ENCODE assay signal across 1 cellular context in the genomic region with DNA sequence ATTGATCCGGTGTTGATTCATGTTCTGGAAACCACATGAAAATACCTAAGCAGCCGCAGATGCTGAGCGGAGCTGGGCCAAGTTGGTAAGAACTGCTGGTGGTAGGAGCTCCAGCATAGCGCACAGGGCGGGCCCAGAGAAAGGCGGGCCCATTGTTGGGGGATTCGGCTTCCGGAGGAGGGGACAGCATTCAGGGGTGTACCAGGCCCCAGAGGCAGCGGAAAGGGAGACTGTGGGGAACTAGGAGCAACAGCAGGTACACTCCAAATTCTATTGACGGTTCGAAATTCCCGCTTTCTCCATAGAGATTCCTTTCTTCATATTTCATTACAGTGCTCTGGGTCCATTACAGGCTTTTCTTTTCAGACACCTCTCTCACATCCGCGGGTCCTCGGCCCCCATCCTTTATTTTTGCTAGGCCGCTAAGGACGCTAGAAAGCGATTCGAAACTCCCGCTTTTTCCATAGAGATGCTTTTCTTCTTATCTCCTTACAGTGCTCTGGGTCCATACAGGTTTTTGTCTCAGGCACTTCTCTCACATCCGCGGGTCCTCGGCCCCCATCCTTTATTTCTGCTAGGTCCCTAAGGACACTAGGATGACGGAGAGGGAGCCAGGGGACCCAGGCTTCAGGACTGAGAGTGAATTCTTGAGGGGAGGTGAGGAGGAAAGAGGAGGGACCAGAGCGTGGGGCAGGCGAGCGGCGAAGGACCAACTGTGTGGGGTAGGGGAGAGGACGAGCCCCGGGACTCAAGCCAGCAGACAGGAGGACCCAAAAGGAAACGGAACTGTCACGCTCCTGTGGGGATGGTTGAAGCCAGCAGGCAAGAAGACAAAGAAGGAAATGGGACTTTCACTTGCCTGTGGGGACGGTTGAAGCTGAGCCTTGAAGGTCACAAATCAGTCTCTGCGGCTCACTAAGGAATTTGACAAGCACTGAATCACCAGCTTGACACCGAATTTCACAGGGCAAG.
TF ChIP-seq lines count a peak whose summit lies in the region.

A gene with protein sequence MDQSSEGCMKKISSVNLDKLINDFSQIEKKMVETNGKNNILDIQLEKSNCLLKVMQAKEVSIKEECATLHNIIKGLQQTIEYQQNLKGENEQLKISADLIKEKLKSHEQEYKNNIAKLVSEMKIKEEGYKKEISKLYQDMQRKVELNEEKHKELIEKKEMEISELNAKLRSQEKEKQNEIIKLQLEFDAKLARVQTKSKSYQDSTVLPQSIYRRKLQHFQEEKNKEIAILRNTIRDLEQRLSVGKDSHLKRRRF (plus strand): TSS at position 189 of the 972 bp plus-strand sequence. CDS start 2,304 bp downstream, outside the sequence.

TF ChIP-seq in GM23338, 12 proteins besides CTCF, POLR2A, EP300 and RAD21 (continued from another document):
- TF ChIP-seq, protein P1, sequence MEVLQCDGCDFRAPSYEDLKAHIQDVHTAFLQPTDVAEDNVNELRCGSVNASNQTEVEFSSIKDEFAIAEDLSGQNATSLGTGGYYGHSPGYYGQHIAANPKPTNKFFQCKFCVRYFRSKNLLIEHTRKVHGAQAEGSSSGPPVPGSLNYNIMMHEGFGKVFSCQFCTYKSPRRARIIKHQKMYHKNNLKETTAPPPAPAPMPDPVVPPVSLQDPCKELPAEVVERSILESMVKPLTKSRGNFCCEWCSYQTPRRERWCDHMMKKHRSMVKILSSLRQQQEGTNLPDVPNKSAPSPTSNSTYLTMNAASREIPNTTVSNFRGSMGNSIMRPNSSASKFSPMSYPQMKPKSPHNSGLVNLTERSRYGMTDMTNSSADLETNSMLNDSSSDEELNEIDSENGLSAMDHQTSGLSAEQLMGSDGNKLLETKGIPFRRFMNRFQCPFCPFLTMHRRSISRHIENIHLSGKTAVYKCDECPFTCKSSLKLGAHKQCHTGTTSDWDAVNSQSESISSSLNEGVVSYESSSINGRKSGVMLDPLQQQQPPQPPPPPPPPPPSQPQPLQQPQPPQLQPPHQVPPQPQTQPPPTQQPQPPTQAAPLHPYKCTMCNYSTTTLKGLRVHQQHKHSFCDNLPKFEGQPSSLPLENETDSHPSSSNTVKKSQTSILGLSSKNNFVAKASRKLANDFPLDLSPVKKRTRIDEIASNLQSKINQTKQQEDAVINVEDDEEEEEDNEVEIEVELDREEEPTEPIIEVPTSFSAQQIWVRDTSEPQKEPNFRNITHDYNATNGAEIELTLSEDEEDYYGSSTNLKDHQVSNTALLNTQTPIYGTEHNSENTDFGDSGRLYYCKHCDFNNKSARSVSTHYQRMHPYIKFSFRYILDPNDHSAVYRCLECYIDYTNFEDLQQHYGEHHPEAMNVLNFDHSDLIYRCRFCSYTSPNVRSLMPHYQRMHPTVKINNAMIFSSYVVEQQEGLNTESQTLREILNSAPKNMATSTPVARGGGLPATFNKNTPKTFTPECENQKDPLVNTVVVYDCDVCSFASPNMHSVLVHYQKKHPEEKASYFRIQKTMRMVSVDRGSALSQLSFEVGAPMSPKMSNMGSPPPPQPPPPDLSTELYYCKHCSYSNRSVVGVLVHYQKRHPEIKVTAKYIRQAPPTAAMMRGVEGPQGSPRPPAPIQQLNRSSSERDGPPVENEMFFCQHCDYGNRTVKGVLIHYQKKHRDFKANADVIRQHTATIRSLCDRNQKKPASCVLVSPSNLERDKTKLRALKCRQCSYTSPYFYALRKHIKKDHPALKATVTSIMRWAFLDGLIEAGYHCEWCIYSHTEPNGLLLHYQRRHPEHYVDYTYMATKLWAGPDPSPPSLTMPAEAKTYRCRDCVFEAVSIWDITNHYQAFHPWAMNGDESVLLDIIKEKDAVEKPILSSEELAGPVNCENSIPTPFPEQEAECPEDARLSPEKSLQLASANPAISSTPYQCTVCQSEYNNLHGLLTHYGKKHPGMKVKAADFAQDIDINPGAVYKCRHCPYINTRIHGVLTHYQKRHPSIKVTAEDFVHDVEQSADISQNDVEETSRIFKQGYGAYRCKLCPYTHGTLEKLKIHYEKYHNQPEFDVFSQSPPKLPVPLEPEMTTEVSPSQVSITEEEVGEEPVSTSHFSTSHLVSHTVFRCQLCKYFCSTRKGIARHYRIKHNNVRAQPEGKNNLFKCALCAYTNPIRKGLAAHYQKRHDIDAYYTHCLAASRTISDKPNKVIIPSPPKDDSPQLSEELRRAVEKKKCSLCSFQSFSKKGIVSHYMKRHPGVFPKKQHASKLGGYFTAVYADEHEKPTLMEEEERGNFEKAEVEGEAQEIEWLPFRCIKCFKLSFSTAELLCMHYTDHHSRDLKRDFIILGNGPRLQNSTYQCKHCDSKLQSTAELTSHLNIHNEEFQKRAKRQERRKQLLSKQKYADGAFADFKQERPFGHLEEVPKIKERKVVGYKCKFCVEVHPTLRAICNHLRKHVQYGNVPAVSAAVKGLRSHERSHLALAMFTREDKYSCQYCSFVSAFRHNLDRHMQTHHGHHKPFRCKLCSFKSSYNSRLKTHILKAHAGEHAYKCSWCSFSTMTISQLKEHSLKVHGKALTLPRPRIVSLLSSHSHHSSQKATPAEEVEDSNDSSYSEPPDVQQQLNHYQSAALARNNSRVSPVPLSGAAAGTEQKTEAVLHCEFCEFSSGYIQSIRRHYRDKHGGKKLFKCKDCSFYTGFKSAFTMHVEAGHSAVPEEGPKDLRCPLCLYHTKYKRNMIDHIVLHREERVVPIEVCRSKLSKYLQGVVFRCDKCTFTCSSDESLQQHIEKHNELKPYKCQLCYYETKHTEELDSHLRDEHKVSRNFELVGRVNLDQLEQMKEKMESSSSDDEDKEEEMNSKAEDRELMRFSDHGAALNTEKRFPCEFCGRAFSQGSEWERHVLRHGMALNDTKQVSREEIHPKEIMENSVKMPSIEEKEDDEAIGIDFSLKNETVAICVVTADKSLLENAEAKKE (CRISPR knock-in tag; IDR thresholded peaks at IDR 0.05) = peak; percentile 64
